Comparison of ENCODE assay signal across 9 cellular contexts in genomic region chr16:50371936-50372595, GRCh38. TPM values are rescaled to one million over a fixed set of nuclear protein-coding genes. Genes with fewer than 3 reads are reported as not detected.
DNase-seq lines count a peak whose midpoint lies in the region; ATAC-seq and TF ChIP-seq lines count a peak whose summit lies in the region.
"Had no signal": no experiment of that assay in that cellular context is flagged by ENCODE, and none has a peak within 500 bp of the region (broad histone marks: within the 10 kb centered on the region; RNA-seq: fewer than 3 reads in every experiment).

No MANE protein-coding gene starts in this region.

- no peak overlapping the region for H2BK120ac ChIP-seq in trophoblast cell (ENCODE audit: insufficient read depth, low read length, poor library complexity)

- H2BK5ac ChIP-seq in trophoblast cell (ENCODE audit: low read depth, low read length, poor library complexity): no peak overlapping the region

- H3K4me3 ChIP-seq in gastroesophageal sphincter: no peak overlapping the region
- no peak overlapping the region for H3K4me3 ChIP-seq in trophoblast cell (ENCODE audit: low read depth, low read length)

- H3K14ac ChIP-seq in trophoblast cell (ENCODE audit: low read length): no peak overlapping the region

- H3K27me3 ChIP-seq in gastroesophageal sphincter (no peaks in the 10 kb centered on the region), trophoblast cell (ENCODE audit: insufficient read depth, low read length) (no peaks in the 10 kb centered on the region)

- H3K36me3 ChIP-seq in gastroesophageal sphincter: no peaks in the 10 kb centered on the region
- H3K36me3 ChIP-seq in trophoblast cell (ENCODE audit: control insufficient read depth in 1 of 2, insufficient read depth in 2 of 2, low read length in 2 of 2): peaks cover 0 to 3% of the 10 kb centered on the region in 2 experiments

- TF ChIP-seq POLR2A in gastroesophageal sphincter (IDR thresholded peaks at IDR 0.05): no peak

- H4K8ac ChIP-seq in trophoblast cell (ENCODE audit: low read depth, low read length): no peak overlapping the region

- no peak overlapping the region for H3K18ac ChIP-seq in trophoblast cell (ENCODE audit: low read length)

- no peak overlapping the region for H4K91ac ChIP-seq in trophoblast cell (ENCODE audit: low read depth, low read length)

- H3K79me2 ChIP-seq in trophoblast cell (ENCODE audit: control insufficient read depth, insufficient read depth, low read length, poor library complexity): peaks cover 5% of the 10 kb centered on the region

- peak; percentile 56 for DNase-seq in ELF-1 (ENCODE audit: low read depth, low spot score)
- DNase-seq in trophoblast cell: no peak
- DNase-seq in NCI-H345 (lab: John Stamatoyannopoulos, UW): no peak
- DNase-seq in HK-2 (ENCODE audit: unreplicated experiment): no peak
- no peak for DNase-seq in T-helper 2 cell
- DNase-seq: naive B cell had no signal

- no peak overlapping the region for H3K4me2 ChIP-seq in trophoblast cell (ENCODE audit: low read length)

- peaks cover 3% of the 10 kb centered on the region for H3K79me1 ChIP-seq in trophoblast cell (ENCODE audit: low read length)

- ATAC-seq in SK-N-SH treated with all-trans-retinoic acid at 6 μM for 48 hours (0 out of 3 replicates have a peak, but pooled peaks have one; percentile 6), gastroesophageal sphincter (no peak), HG02642 (IDR thresholded peaks at IDR 0.05; ENCODE audit: poor library complexity, unreplicated experiment) (no peak)

- H3K9ac ChIP-seq in trophoblast cell (ENCODE audit: low read length): peak overlapping the region; percentile 18

- H2BK12ac ChIP-seq in trophoblast cell (ENCODE audit: low read length): no peak overlapping the region

- no peak for TF ChIP-seq EP300 in gastroesophageal sphincter (IDR thresholded peaks at IDR 0.05)

- H3K4me1 ChIP-seq in gastroesophageal sphincter (peaks cover 7 to 39% (median 8%) of the 10 kb centered on the region in 3 donors), trophoblast cell (ENCODE audit: control insufficient read depth in 1 of 2, insufficient read depth in 2 of 2, low read length in 2 of 2) (no peaks in the 10 kb centered on the region)

- 50% methylated on average over 2 of the region's 7 CpGs; no CpG with 5 or more reads in 1 of the 2 donors for WGBS in gastroesophageal sphincter (ENCODE audit: low coverage in 1 of 2), 2 donors
- no CpG with 5 or more reads among the region's 7 CpGs for WGBS in trophoblast cell (ENCODE audit: extremely low coverage, insufficient coverage, insufficient read length)

- no peak overlapping the region for H4K12ac ChIP-seq in trophoblast cell (ENCODE audit: low read depth, low read length)

- H3K27ac ChIP-seq in gastroesophageal sphincter (peak overlapping the region; percentile 3 to 82 (median 74)), trophoblast cell (ENCODE audit: low read depth, low read length) (no peak overlapping the region)

- H3K4ac ChIP-seq in trophoblast cell (ENCODE audit: low read depth, low read length): no peak overlapping the region

- H2AFZ ChIP-seq in trophoblast cell (ENCODE audit: insufficient read depth, low read length, poor library complexity): no peak overlapping the region

- H3K23ac ChIP-seq in trophoblast cell (ENCODE audit: low read length): no peak overlapping the region

- H3K9me3 ChIP-seq in gastroesophageal sphincter: no peaks in the 10 kb centered on the region
- H3K9me3 ChIP-seq in trophoblast cell (ENCODE audit: insufficient read depth, low read depth, low read length): peaks cover 6% of the 10 kb centered on the region

- no peak overlapping the region for H2AK5ac ChIP-seq in trophoblast cell (ENCODE audit: low read length)

- peak in 2 of 4 experiments; percentile 32 to 59 for TF ChIP-seq CTCF in gastroesophageal sphincter (IDR thresholded peaks at IDR 0.05)

TF ChIP-seq in SK-N-SH treated with all-trans-retinoic acid at 6 μM for 48 hours, 23 proteins besides CTCF, POLR2A, EP300 and RAD21:
- TF ChIP-seq ZFP30 (CRISPR knock-in tag; IDR thresholded peaks at IDR 0.05) (no peak), TSHZ2 (CRISPR knock-in tag; IDR thresholded peaks at IDR 0.05) (no peak)
TF ChIP-seq in SK-N-SH treated with all-trans-retinoic acid at 6 μM for 48 hours: peak in this region for 0.

RNA-seq across cellular contexts. Expression of gene BRD7, which starts 3.3 kb away (rescaled TPM):
- total RNA-seq in gastroesophageal sphincter: 10 to 100 TPM; 59.1 to 84.0 (median 70.5) TPM
- polyA plus RNA-seq in trophoblast cell (2013): 77.0 and 79.2 TPM in 2 replicates
